Comparison of ENCODE assay signal across 21 cellular contexts in genomic region chr7:101690061-101690460, GRCh38.
DNase-seq lines count a peak whose midpoint lies in the region; ATAC-seq and TF ChIP-seq lines count a peak whose summit lies in the region.
"Had no signal": no experiment of that assay in that cellular context is flagged by ENCODE, and none has a peak within 500 bp of the region (broad histone marks: within the 10 kb centered on the region; RNA-seq: fewer than 3 reads in every experiment).

No MANE protein-coding gene starts in this region.

- no peaks in the 10 kb centered on the region for H3K9me3 Mint-ChIP-seq in CD4-positive, alpha-beta T cell
- H3K9me3 Mint-ChIP-seq: activated CD4-positive, alpha-beta T cell treated with anti-CD3 and anti-CD28 coated beads, Interleukin-2, amount 10 ng/mL, durations not matched to agents 7 days and 5 days; central memory CD8-positive, alpha-beta T cell; memory B cell; natural killer cell treated with Interleukin-12 subunit alpha and Interleukin-12 subunit beta and Interleukin-15 and Interleukin-18, amount 100 ng/mL, for 72 hours had no signal

- CTCF ChIA-PET in CD4-positive, alpha-beta T cell (lab: Charles Lee): no interaction called here

- POLR2A ChIA-PET in CD4-positive, alpha-beta T cell (lab: Charles Lee): no interaction called here

- H3K4me3 ChIP-seq in heart right ventricle: no peak overlapping the region
- H3K4me3 ChIP-seq: GM12878 had no signal

- DNase-seq in Daoy (ENCODE audit: low read depth) (peak; percentile 66), RPMI7951 (ENCODE audit: low read depth) (peak; percentile 41), heart right ventricle (peak; percentile 27 to 40), renal cortical epithelial cell (ENCODE audit: low read depth) (peak; percentile 73), AG08396 (ENCODE audit: low spot score) (no peak), DMS114 treated with DMSO at 0.1 percent for 48 hours (lab: John Stamatoyannopoulos, UW; ENCODE audit: unreplicated experiment) (no peak)
- no peak for DNase-seq in CD4-positive, alpha-beta T cell
- DNase-seq: activated CD4-positive, alpha-beta T cell treated with anti-CD3 and anti-CD28 coated beads, Interleukin-2, amount 10 ng/mL, durations not matched to agents 7 days and 5 days; activated effector memory CD4-positive, alpha-beta T cell treated with anti-CD3 and anti-CD28 coated beads, Interleukin-2, amount 50 U/mL, for 16 hours; AML-193; amniotic stem cell; GDM1; NCI-H1105; NCI-H2081; posterior cingulate gyrus; SHP77 treated with DMSO at 0.1 percent for 48 hours; T-helper 1 cell had no signal

- no peaks in the 10 kb centered on the region for H3K27me3 ChIP-seq in heart right ventricle
- no peaks in the 10 kb centered on the region for H3K27me3 ChIP-seq in CD4-positive, alpha-beta T cell (ENCODE audit: control insufficient read depth, insufficient read depth, low read length)

- H3K36me3 ChIP-seq in heart right ventricle: no peaks in the 10 kb centered on the region

- 40 to 60% methylated on average over 6 of the region's 6 CpGs for WGBS in heart right ventricle, 2 donors

- no peak for TF ChIP-seq CTCF in heart right ventricle (IDR thresholded peaks at IDR 0.05)
- no peak for TF ChIP-seq CTCF in CD4-positive, alpha-beta T cell (IDR thresholded peaks at IDR 0.05)

- H3K9me3 ChIP-seq in heart right ventricle: no peaks in the 10 kb centered on the region
- no peaks in the 10 kb centered on the region for H3K9me3 ChIP-seq in CD4-positive, alpha-beta T cell (ENCODE audit: control insufficient read depth, low read length)

- intact Hi-C loops in heart right ventricle (cut with DNase I): loop anchor here in 2 of 10 donors (10.0 kb wide), 2 partner anchors 115 to 575 kb away; no protein-coding TSS in a partner anchor
- intact Hi-C loops in CD4-positive, alpha-beta T cell (cut with DNase I, micrococcal nuclease): loop anchor here in 1 of 2 experiments (1.0 kb wide), 1 partner anchor 124 kb away; no protein-coding TSS in a partner anchor

- H3K4me1 ChIP-seq in heart right ventricle: peaks cover 0 to 14% (median 11%) of the 10 kb centered on the region in 9 donors

- H3K27ac ChIP-seq in heart right ventricle: no peak overlapping the region
- H3K27ac ChIP-seq in CD4-positive, alpha-beta T cell (ENCODE audit: low read depth, low read length): no peak overlapping the region

- no peaks in the 10 kb centered on the region for H3K36me3 Mint-ChIP-seq in CD4-positive, alpha-beta T cell (ENCODE audit: low read depth)
- H3K36me3 Mint-ChIP-seq: memory B cell; natural killer cell treated with Interleukin-12 subunit alpha and Interleukin-12 subunit beta and Interleukin-15 and Interleukin-18, amount 100 ng/mL, for 72 hours had no signal

- H3K27ac Mint-ChIP-seq in CD4-positive, alpha-beta T cell: no peak overlapping the region
- H3K27ac Mint-ChIP-seq: activated CD4-positive, alpha-beta T cell treated with anti-CD3 and anti-CD28 coated beads, Interleukin-2, amount 10 ng/mL, durations not matched to agents 7 days and 5 days; memory B cell had no signal

- peak in 5 of 8 donors; percentile 43 to 72 (median 59) for ATAC-seq in heart right ventricle
- ATAC-seq in CD4-positive, alpha-beta T cell (ENCODE audit: poor library complexity): no peak
- ATAC-seq: GM12878; natural killer cell treated with Interleukin-12 subunit alpha and Interleukin-12 subunit beta and Interleukin-15 and Interleukin-18, amount 100 ng/mL, for 72 hours had no signal

- no peaks in the 10 kb centered on the region for H3K27me3 Mint-ChIP-seq in CD4-positive, alpha-beta T cell
- H3K27me3 Mint-ChIP-seq: activated CD4-positive, alpha-beta T cell treated with anti-CD3 and anti-CD28 coated beads, Interleukin-2, amount 10 ng/mL, durations not matched to agents 7 days and 5 days had no signal

- H3K4me1 Mint-ChIP-seq in CD4-positive, alpha-beta T cell (ENCODE audit: low read depth): no peaks in the 10 kb centered on the region
- H3K4me1 Mint-ChIP-seq: central memory CD8-positive, alpha-beta T cell had no signal

- H3K4me3 Mint-ChIP-seq in CD4-positive, alpha-beta T cell: no peak overlapping the region
- H3K4me3 Mint-ChIP-seq: activated CD4-positive, alpha-beta T cell treated with anti-CD3 and anti-CD28 coated beads, Interleukin-2, amount 10 ng/mL, durations not matched to agents 7 days and 5 days; central memory CD8-positive, alpha-beta T cell; memory B cell; natural killer cell treated with Interleukin-12 subunit alpha and Interleukin-12 subunit beta and Interleukin-15 and Interleukin-18, amount 100 ng/mL, for 72 hours had no signal

Comparison
In these comparisons a context has a peak if more than half of its experiments do, and no peak if none do; other contexts are left out.
1. DNase-seq: peak in Daoy (single experiment), RPMI7951 (single experiment), heart right ventricle (2 of 2) and renal cortical epithelial cell (single experiment); none in AG08396 (single experiment), DMS114 treated with DMSO at 0.1 percent for 48 hours (single experiment) and CD4-positive, alpha-beta T cell (0 of 10).